In the genomic region with DNA sequence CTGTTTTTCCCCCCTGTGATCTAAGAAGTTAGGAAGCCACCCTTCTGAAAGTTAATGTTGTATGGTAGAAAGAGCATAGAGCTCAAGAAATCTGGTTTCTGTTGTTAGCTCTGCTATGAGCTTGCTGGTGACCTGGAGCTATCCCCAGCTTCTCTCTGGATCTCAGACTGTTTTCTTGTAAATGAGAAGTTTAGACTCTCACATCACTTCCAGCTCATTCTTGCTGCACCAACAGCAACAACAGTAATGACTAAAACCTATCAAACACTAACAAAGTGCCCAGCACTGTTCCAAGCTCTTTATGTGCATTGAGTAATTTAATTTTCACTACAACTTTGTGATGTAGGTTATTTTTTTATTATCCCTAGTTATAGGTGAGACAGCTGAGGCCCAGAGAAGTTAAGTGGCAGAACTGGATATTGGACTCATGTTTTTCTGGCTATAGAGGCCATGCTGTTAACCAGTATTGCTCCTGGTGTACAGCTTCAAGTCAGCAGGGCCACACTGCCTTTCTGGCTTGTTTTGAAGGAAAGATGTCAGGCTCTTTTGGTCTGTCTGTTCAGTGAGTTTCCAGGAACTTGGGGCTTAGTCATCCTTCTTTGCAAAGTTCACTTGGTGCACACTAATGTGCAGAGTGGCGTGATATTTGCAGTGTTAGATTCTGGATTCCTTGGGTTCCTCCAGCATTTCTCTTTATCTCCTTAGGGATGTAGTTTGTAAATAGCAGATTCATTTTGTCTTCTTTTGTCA, we compare ENCODE assay signal across 1 cellular context.
TF ChIP-seq lines count a peak whose summit lies in the region.

No MANE protein-coding gene starts in this region.

TF ChIP-seq in K562, 482 proteins besides CTCF, POLR2A, EP300 and RAD21 (continued from another document and continues in another):
- TF ChIP-seq, protein P1, sequence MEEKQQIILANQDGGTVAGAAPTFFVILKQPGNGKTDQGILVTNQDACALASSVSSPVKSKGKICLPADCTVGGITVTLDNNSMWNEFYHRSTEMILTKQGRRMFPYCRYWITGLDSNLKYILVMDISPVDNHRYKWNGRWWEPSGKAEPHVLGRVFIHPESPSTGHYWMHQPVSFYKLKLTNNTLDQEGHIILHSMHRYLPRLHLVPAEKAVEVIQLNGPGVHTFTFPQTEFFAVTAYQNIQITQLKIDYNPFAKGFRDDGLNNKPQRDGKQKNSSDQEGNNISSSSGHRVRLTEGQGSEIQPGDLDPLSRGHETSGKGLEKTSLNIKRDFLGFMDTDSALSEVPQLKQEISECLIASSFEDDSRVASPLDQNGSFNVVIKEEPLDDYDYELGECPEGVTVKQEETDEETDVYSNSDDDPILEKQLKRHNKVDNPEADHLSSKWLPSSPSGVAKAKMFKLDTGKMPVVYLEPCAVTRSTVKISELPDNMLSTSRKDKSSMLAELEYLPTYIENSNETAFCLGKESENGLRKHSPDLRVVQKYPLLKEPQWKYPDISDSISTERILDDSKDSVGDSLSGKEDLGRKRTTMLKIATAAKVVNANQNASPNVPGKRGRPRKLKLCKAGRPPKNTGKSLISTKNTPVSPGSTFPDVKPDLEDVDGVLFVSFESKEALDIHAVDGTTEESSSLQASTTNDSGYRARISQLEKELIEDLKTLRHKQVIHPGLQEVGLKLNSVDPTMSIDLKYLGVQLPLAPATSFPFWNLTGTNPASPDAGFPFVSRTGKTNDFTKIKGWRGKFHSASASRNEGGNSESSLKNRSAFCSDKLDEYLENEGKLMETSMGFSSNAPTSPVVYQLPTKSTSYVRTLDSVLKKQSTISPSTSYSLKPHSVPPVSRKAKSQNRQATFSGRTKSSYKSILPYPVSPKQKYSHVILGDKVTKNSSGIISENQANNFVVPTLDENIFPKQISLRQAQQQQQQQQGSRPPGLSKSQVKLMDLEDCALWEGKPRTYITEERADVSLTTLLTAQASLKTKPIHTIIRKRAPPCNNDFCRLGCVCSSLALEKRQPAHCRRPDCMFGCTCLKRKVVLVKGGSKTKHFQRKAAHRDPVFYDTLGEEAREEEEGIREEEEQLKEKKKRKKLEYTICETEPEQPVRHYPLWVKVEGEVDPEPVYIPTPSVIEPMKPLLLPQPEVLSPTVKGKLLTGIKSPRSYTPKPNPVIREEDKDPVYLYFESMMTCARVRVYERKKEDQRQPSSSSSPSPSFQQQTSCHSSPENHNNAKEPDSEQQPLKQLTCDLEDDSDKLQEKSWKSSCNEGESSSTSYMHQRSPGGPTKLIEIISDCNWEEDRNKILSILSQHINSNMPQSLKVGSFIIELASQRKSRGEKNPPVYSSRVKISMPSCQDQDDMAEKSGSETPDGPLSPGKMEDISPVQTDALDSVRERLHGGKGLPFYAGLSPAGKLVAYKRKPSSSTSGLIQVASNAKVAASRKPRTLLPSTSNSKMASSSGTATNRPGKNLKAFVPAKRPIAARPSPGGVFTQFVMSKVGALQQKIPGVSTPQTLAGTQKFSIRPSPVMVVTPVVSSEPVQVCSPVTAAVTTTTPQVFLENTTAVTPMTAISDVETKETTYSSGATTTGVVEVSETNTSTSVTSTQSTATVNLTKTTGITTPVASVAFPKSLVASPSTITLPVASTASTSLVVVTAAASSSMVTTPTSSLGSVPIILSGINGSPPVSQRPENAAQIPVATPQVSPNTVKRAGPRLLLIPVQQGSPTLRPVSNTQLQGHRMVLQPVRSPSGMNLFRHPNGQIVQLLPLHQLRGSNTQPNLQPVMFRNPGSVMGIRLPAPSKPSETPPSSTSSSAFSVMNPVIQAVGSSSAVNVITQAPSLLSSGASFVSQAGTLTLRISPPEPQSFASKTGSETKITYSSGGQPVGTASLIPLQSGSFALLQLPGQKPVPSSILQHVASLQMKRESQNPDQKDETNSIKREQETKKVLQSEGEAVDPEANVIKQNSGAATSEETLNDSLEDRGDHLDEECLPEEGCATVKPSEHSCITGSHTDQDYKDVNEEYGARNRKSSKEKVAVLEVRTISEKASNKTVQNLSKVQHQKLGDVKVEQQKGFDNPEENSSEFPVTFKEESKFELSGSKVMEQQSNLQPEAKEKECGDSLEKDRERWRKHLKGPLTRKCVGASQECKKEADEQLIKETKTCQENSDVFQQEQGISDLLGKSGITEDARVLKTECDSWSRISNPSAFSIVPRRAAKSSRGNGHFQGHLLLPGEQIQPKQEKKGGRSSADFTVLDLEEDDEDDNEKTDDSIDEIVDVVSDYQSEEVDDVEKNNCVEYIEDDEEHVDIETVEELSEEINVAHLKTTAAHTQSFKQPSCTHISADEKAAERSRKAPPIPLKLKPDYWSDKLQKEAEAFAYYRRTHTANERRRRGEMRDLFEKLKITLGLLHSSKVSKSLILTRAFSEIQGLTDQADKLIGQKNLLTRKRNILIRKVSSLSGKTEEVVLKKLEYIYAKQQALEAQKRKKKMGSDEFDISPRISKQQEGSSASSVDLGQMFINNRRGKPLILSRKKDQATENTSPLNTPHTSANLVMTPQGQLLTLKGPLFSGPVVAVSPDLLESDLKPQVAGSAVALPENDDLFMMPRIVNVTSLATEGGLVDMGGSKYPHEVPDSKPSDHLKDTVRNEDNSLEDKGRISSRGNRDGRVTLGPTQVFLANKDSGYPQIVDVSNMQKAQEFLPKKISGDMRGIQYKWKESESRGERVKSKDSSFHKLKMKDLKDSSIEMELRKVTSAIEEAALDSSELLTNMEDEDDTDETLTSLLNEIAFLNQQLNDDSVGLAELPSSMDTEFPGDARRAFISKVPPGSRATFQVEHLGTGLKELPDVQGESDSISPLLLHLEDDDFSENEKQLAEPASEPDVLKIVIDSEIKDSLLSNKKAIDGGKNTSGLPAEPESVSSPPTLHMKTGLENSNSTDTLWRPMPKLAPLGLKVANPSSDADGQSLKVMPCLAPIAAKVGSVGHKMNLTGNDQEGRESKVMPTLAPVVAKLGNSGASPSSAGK (IDR thresholded peaks at IDR 0.05): peak; percentile 51; the same call in 1 of the 2 replicates
- peak; percentile 65 for TF ChIP-seq LEF1 (IDR thresholded peaks at IDR 0.05)
- no peak for TF ChIP-seq ZNF263 (CRISPR knock-in tag; IDR thresholded peaks at IDR 0.05; ENCODE audit: borderline replicate concordance)
- TF ChIP-seq, protein P2, sequence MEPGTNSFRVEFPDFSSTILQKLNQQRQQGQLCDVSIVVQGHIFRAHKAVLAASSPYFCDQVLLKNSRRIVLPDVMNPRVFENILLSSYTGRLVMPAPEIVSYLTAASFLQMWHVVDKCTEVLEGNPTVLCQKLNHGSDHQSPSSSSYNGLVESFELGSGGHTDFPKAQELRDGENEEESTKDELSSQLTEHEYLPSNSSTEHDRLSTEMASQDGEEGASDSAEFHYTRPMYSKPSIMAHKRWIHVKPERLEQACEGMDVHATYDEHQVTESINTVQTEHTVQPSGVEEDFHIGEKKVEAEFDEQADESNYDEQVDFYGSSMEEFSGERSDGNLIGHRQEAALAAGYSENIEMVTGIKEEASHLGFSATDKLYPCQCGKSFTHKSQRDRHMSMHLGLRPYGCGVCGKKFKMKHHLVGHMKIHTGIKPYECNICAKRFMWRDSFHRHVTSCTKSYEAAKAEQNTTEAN (CRISPR knock-in tag; IDR thresholded peaks at IDR 0.05): no peak
- TF ChIP-seq, protein P3, sequence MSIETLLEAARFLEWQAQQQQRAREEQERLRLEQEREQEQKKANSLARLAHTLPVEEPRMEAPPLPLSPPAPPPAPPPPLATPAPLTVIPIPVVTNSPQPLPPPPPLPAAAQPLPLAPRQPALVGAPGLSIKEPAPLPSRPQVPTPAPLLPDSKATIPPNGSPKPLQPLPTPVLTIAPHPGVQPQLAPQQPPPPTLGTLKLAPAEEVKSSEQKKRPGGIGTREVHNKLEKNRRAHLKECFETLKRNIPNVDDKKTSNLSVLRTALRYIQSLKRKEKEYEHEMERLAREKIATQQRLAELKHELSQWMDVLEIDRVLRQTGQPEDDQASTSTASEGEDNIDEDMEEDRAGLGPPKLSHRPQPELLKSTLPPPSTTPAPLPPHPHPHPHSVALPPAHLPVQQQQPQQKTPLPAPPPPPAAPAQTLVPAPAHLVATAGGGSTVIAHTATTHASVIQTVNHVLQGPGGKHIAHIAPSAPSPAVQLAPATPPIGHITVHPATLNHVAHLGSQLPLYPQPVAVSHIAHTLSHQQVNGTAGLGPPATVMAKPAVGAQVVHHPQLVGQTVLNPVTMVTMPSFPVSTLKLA (conservative IDR thresholded peaks at IDR 0.05): 0 out of 4 replicates have a peak, but pooled peaks of 1 of the 2 experiments have one; percentile 26
- TF ChIP-seq SLC30A9 (CRISPR knock-in tag; IDR thresholded peaks at IDR 0.05): no peak
- peak in 1 of 2 experiments; percentile 33; a peak in 1 of 4 replicates for TF ChIP-seq RCOR1 (IDR thresholded peaks at IDR 0.05; ENCODE audit: borderline replicate concordance in 1 of 2, low read depth in 2 of 2, low read length in 2 of 2)
- no peak for TF ChIP-seq CHD1 (IDR thresholded peaks at IDR 0.05; ENCODE audit: low read length)
- peak; percentile 36 to 45; a peak in 2 of 4 replicates for TF ChIP-seq FOXK2 (conservative IDR thresholded peaks at IDR 0.05 in 1 of 2, IDR thresholded peaks at IDR 0.05 in 1 of 2; ENCODE audit: low read depth in 2 of 2)
- peak in 1 of 2 experiments; percentile 22; a peak in 1 of 4 replicates for TF ChIP-seq HDAC1 (IDR thresholded peaks at IDR 0.05)
- TF ChIP-seq MAFK (IDR thresholded peaks at IDR 0.05; ENCODE audit: low read length): peak; percentile 28; the same call in 1 of the 2 replicates
- TF ChIP-seq, protein P4, sequence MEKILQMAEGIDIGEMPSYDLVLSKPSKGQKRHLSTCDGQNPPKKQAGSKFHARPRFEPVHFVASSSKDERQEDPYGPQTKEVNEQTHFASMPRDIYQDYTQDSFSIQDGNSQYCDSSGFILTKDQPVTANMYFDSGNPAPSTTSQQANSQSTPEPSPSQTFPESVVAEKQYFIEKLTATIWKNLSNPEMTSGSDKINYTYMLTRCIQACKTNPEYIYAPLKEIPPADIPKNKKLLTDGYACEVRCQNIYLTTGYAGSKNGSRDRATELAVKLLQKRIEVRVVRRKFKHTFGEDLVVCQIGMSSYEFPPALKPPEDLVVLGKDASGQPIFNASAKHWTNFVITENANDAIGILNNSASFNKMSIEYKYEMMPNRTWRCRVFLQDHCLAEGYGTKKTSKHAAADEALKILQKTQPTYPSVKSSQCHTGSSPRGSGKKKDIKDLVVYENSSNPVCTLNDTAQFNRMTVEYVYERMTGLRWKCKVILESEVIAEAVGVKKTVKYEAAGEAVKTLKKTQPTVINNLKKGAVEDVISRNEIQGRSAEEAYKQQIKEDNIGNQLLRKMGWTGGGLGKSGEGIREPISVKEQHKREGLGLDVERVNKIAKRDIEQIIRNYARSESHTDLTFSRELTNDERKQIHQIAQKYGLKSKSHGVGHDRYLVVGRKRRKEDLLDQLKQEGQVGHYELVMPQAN (IDR thresholded peaks at IDR 0.05; ENCODE audit: borderline replicate concordance): no peak
- TF ChIP-seq RBM22 (IDR thresholded peaks at IDR 0.05; ENCODE audit: low read depth, low read length, poor library complexity, severe bottlenecking): no peak
- TF ChIP-seq, protein P5, sequence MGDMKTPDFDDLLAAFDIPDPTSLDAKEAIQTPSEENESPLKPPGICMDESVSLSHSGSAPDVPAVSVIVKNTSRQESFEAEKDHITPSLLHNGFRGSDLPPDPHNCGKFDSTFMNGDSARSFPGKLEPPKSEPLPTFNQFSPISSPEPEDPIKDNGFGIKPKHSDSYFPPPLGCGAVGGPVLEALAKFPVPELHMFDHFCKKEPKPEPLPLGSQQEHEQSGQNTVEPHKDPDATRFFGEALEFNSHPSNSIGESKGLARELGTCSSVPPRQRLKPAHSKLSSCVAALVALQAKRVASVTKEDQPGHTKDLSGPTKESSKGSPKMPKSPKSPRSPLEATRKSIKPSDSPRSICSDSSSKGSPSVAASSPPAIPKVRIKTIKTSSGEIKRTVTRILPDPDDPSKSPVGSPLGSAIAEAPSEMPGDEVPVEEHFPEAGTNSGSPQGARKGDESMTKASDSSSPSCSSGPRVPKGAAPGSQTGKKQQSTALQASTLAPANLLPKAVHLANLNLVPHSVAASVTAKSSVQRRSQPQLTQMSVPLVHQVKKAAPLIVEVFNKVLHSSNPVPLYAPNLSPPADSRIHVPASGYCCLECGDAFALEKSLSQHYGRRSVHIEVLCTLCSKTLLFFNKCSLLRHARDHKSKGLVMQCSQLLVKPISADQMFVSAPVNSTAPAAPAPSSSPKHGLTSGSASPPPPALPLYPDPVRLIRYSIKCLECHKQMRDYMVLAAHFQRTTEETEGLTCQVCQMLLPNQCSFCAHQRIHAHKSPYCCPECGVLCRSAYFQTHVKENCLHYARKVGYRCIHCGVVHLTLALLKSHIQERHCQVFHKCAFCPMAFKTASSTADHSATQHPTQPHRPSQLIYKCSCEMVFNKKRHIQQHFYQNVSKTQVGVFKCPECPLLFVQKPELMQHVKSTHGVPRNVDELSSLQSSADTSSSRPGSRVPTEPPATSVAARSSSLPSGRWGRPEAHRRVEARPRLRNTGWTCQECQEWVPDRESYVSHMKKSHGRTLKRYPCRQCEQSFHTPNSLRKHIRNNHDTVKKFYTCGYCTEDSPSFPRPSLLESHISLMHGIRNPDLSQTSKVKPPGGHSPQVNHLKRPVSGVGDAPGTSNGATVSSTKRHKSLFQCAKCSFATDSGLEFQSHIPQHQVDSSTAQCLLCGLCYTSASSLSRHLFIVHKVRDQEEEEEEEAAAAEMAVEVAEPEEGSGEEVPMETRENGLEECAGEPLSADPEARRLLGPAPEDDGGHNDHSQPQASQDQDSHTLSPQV (IDR thresholded peaks at IDR 0.05): peak; percentile 80
- TF ChIP-seq C11orf30 (IDR thresholded peaks at IDR 0.05; ENCODE audit: low read depth): peak; percentile 55; the same call in 1 of the 2 replicates
- no peak for TF ChIP-seq ZNF24 (IDR thresholded peaks at IDR 0.05)
- TF ChIP-seq KLF13 (tag; IDR thresholded peaks at IDR 0.05; ENCODE audit: borderline replicate concordance, low read depth): no peak
- TF ChIP-seq NFYB (IDR thresholded peaks at IDR 0.05; ENCODE audit: extremely low read depth, insufficient read length): no peak
- no peak for TF ChIP-seq NCOA2 (IDR thresholded peaks at IDR 0.05; ENCODE audit: partially characterized antibody in 2 of 2)
- TF ChIP-seq, protein P6, sequence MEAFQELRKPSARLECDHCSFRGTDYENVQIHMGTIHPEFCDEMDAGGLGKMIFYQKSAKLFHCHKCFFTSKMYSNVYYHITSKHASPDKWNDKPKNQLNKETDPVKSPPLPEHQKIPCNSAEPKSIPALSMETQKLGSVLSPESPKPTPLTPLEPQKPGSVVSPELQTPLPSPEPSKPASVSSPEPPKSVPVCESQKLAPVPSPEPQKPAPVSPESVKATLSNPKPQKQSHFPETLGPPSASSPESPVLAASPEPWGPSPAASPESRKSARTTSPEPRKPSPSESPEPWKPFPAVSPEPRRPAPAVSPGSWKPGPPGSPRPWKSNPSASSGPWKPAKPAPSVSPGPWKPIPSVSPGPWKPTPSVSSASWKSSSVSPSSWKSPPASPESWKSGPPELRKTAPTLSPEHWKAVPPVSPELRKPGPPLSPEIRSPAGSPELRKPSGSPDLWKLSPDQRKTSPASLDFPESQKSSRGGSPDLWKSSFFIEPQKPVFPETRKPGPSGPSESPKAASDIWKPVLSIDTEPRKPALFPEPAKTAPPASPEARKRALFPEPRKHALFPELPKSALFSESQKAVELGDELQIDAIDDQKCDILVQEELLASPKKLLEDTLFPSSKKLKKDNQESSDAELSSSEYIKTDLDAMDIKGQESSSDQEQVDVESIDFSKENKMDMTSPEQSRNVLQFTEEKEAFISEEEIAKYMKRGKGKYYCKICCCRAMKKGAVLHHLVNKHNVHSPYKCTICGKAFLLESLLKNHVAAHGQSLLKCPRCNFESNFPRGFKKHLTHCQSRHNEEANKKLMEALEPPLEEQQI (IDR thresholded peaks at IDR 0.05): no peak
- peak; percentile 90 for TF ChIP-seq JUND (IDR thresholded peaks at IDR 0.05; ENCODE audit: borderline replicate concordance, low read depth, low read length)
- peak; percentile 89; the same call in 1 of the 3 replicates for TF ChIP-seq JUND (tag; IDR thresholded peaks at IDR 0.05; ENCODE audit: borderline replicate concordance, low read depth, low read length)
- peak; percentile 32; the same call in 1 of the 2 replicates for TF ChIP-seq HDAC2 (IDR thresholded peaks at IDR 0.05)
- TF ChIP-seq NFE2 (IDR thresholded peaks at IDR 0.05; ENCODE audit: low read depth): peak; percentile 50
